Comparison of ENCODE assay signal across 27 cellular contexts in the genomic region with DNA sequence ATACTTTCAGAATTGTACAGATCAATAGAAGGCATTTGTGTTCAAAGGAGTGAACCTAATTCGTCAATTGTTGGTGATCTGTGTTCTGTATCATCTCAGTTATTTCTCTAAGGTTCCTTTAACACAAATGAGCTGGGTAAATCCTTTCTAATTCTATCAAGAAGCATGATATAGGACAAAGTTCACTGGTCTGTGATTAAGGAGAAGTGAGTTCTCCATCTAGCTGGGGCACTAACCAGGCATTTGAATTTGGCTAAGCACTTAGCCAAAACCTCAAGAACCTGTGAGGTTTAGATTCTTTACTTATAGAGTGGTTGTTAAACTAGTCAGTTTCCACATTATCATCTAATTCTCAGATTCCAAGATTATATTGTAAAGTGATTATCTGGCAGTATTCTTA.
"Had no signal": no experiment of that assay in that cellular context is flagged by ENCODE, and none has a peak within 500 bp of the region (broad histone marks: within the 10 kb centered on the region; RNA-seq: fewer than 3 reads in every experiment).

No MANE protein-coding gene starts in this region.

- H3K27me3 Mint-ChIP-seq: effector memory CD8-positive, alpha-beta T cell; memory B cell; naive B cell; natural killer cell treated with Interleukin-12 subunit alpha and Interleukin-12 subunit beta and Interleukin-15 and Interleukin-18, amount 100 ng/mL, for 72 hours; stimulated activated naive CD8-positive, alpha-beta T cell treated with anti-CD3 and anti-CD28 coated beads, Interleukin-15, amount 100 ng/mL, for 72 hours had no signal

- H3K27ac Mint-ChIP-seq: effector memory CD8-positive, alpha-beta T cell; immature natural killer cell; memory B cell; natural killer cell treated with Interleukin-12 subunit alpha and Interleukin-12 subunit beta and Interleukin-15 and Interleukin-18, amount 100 ng/mL, for 72 hours; stimulated activated naive CD8-positive, alpha-beta T cell treated with anti-CD3 and anti-CD28 coated beads, Interleukin-15, amount 100 ng/mL, for 72 hours had no signal

- ATAC-seq: effector memory CD8-positive, alpha-beta T cell; heart right ventricle; left colon; left ventricle myocardium superior; mucosa of descending colon; natural killer cell treated with Interleukin-12 subunit alpha and Interleukin-12 subunit beta and Interleukin-15 and Interleukin-18, amount 100 ng/mL, for 72 hours; pancreas; right lobe of liver; stimulated activated naive CD8-positive, alpha-beta T cell treated with anti-CD3 and anti-CD28 coated beads, Interleukin-15, amount 100 ng/mL, for 72 hours had no signal

- H3K9me3 Mint-ChIP-seq: effector memory CD8-positive, alpha-beta T cell; immature natural killer cell; memory B cell; naive B cell; natural killer cell treated with Interleukin-12 subunit alpha and Interleukin-12 subunit beta and Interleukin-15 and Interleukin-18, amount 100 ng/mL, for 72 hours; neural crest cell; stimulated activated naive CD8-positive, alpha-beta T cell treated with anti-CD3 and anti-CD28 coated beads, Interleukin-15, amount 100 ng/mL, for 72 hours had no signal

- DNase-seq: dermis blood vessel endothelial cell; effector memory CD8-positive, alpha-beta T cell; erythroblast; esophagus squamous epithelium; foreskin melanocyte; glutamatergic neuron; heart right ventricle; hippocampal formation; immature natural killer cell; islet precursor cell; kidney glomerular epithelial cell; left colon; left ventricle myocardium superior; mucosa of descending colon; naive B cell; pancreas; right lobe of liver; stimulated activated CD4-positive, alpha-beta T cell treated with anti-CD3 and anti-CD28 coated beads, Interleukin-12 subunit alpha, Interleukin-12 subunit beta, amount 100 ng/mL, for 4 hours; stimulated activated CD4-positive, alpha-beta T cell treated with anti-CD3 and anti-CD28 coated beads, Interleukin-1b, Interleukin-23, amount 100 ng/mL, for 48 hours; stimulated activated CD4-positive, alpha-beta T cell treated with anti-CD3 and anti-CD28 coated beads, Interleukin-4, amount 100 ng/mL, for 1 hour; stimulated activated CD8-positive, alpha-beta memory T cell treated with anti-CD3 and anti-CD28 coated beads, Interleukin-4, amount 100 ng/mL, for 48 hours; stimulated activated naive CD4-positive, alpha-beta T cell; stimulated activated naive CD8-positive, alpha-beta T cell treated with anti-CD3 and anti-CD28 coated beads, Interleukin-15, amount 100 ng/mL, for 72 hours; transverse colon had no signal

- H3K4me3 Mint-ChIP-seq: effector memory CD8-positive, alpha-beta T cell; immature natural killer cell; memory B cell; naive B cell; natural killer cell treated with Interleukin-12 subunit alpha and Interleukin-12 subunit beta and Interleukin-15 and Interleukin-18, amount 100 ng/mL, for 72 hours; neural crest cell; stimulated activated naive CD8-positive, alpha-beta T cell treated with anti-CD3 and anti-CD28 coated beads, Interleukin-15, amount 100 ng/mL, for 72 hours had no signal

- H3K4me1 Mint-ChIP-seq: immature natural killer cell; memory B cell; naive B cell; stimulated activated naive CD8-positive, alpha-beta T cell treated with anti-CD3 and anti-CD28 coated beads, Interleukin-15, amount 100 ng/mL, for 72 hours had no signal
